In the genomic region with DNA sequence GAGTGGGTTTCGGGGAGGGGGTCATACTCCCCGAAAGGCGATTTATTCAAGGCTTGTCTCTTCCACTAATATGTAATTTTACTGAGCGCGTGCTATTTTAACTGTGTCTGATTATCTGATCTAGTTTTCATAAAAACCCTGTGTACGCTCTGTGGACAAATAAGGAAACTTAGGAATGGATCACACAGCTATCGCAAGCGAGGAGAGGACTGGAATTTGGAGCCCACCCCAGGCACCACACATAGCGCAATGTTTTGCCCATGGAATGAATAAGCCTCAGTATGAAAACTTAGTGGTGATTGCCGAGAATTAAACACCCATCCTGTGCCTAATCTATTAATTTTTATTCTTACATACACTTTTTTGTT, we compare ENCODE assay signal across 8 cellular contexts. TPM values are rescaled to one million over a fixed set of nuclear protein-coding genes. Genes with fewer than 3 reads are reported as not detected.
DNase-seq lines count a peak whose midpoint lies in the region; ATAC-seq and TF ChIP-seq lines count a peak whose summit lies in the region.

No MANE protein-coding gene starts in this region.

- no peak overlapping the region for H3K27ac ChIP-seq in H9 (ENCODE audit: insufficient read length, low read depth, low read length)

- no CpG with 5 or more reads among the region's 10 CpGs for WGBS in H9 (ENCODE audit: extremely low coverage, insufficient read length, low lambda C conversion rate)

- H2AK5ac ChIP-seq in H9 (ENCODE audit: insufficient read length, low read length): no peak overlapping the region

- H3K4me2 ChIP-seq in H9 (ENCODE audit: insufficient read depth, insufficient read length, low read length): peak overlapping the region; percentile 98

- no peaks in the 10 kb centered on the region for H3K4me1 ChIP-seq in H9 (ENCODE audit: insufficient read depth, low read length)

- peaks cover 30 to 40% (median 38%) of the 10 kb centered on the region in 3 experiments for H3K36me3 Mint-ChIP-seq in H9 (ENCODE audit: insufficient read depth in 1 of 3, low read depth in 3 of 3)
- H3K36me3 Mint-ChIP-seq in glutamatergic neuron (ENCODE audit: unreplicated experiment): no peaks in the 10 kb centered on the region

- H2BK20ac ChIP-seq in H9 (ENCODE audit: low read depth, low read length, poor library complexity, severe bottlenecking): no peak overlapping the region

- peak overlapping the region; percentile 90 to 96 for H3K4me3 Mint-ChIP-seq in H9
- peak overlapping the region; percentile 95 for H3K4me3 Mint-ChIP-seq in glutamatergic neuron (ENCODE audit: unreplicated experiment)

- H3K4me1 Mint-ChIP-seq in H9 (peaks cover 25 to 28% of the 10 kb centered on the region in 2 experiments), glutamatergic neuron (ENCODE audit: low read depth, unreplicated experiment) (peaks cover 13% of the 10 kb centered on the region)

- H2BK12ac ChIP-seq in H9 (ENCODE audit: insufficient read length, low read depth, low read length): no peak overlapping the region

- H3K27ac Mint-ChIP-seq in H9 (peak overlapping the region in 2 of 3 experiments; percentile 7 to 92; a peak in 3 of 7 replicates), glutamatergic neuron (ENCODE audit: unreplicated experiment) (peak overlapping the region; percentile 59)

- H3K9me3 Mint-ChIP-seq in H9: no peaks in the 10 kb centered on the region; a peak in 1 of 5 replicates
- H3K9me3 Mint-ChIP-seq in glutamatergic neuron (ENCODE audit: unreplicated experiment): peaks cover 10% of the 10 kb centered on the region

- no peak overlapping the region for H3K56ac ChIP-seq in H9 (ENCODE audit: insufficient read length, low read depth, low read length)

- no peak overlapping the region for H3K18ac ChIP-seq in H9 (ENCODE audit: insufficient read length, low read depth, low read length)

- H2BK120ac ChIP-seq in H9 (ENCODE audit: low read depth, low read length, poor library complexity, severe bottlenecking): no peak overlapping the region

- TF ChIP-seq CTCF in H9 (conservative IDR thresholded peaks at IDR 0.05) (no peak), WI38 (IDR thresholded peaks at IDR 0.05; ENCODE audit: low read depth, low read length) (no peak), glutamatergic neuron (IDR thresholded peaks at IDR 0.05; ENCODE audit: partially characterized antibody, unreplicated experiment) (no peak), retinal pigment epithelial cell (conservative IDR thresholded peaks at IDR 0.05; ENCODE audit: low read depth, low read length) (no peak)

- no peak overlapping the region for H4K5ac ChIP-seq in H9 (ENCODE audit: insufficient read length, low read depth, low read length)

- DNase-seq in AG20443 (ENCODE audit: low spot score): peak; percentile 47
- DNase-seq in H9: no peak
- DNase-seq in glutamatergic neuron: no peak
- no peak for DNase-seq in retinal pigment epithelial cell (ENCODE audit: low read depth)
- DNase-seq in NCI-H1048 (lab: John Stamatoyannopoulos, UW): no peak
- no peak for DNase-seq in NOMO-1 treated with DMSO at 0.1 percent for 48 hours (lab: John Stamatoyannopoulos, UW; ENCODE audit: unreplicated experiment)

- H3K23me2 ChIP-seq in H9 (ENCODE audit: insufficient read length, low read depth, low read length, poor library complexity, severe bottlenecking): peaks cover 17% of the 10 kb centered on the region

- no peaks in the 10 kb centered on the region for H3K9me3 ChIP-seq in H9 (ENCODE audit: control insufficient read depth, low read depth, low read length)

- H3K4me3 ChIP-seq in WI38 (ENCODE audit: low read depth, low read length) (peak overlapping the region; percentile 96), retinal pigment epithelial cell (ENCODE audit: low read length) (peak overlapping the region; percentile 98)

- no peak overlapping the region for H4K8ac ChIP-seq in H9 (replicated peaks; ENCODE audit: insufficient read length, low read depth, low read length)

- H2BK5ac ChIP-seq in H9 (ENCODE audit: insufficient read length, low read length): no peak overlapping the region

- H3K9ac ChIP-seq in H9 (ENCODE audit: extremely low read depth, insufficient read length, low read length): peak overlapping the region; percentile 32

- H2AFZ ChIP-seq in H9 (ENCODE audit: low read length): no peak overlapping the region

- H3K79me1 ChIP-seq in H9 (ENCODE audit: insufficient read depth, low read depth, low read length, poor library complexity, severe bottlenecking): no peaks in the 10 kb centered on the region

- H2BK15ac ChIP-seq in H9 (ENCODE audit: low read depth, low read length): no peak overlapping the region

- H3K14ac ChIP-seq in H9 (ENCODE audit: insufficient read depth, low read length): no peak overlapping the region

- ATAC-seq in GM19351 (IDR thresholded peaks at IDR 0.05; ENCODE audit: unreplicated experiment): no peak

- H3K27me3 ChIP-seq in H9 (ENCODE audit: insufficient read depth, low read length): no peaks in the 10 kb centered on the region

- peaks cover 16% of the 10 kb centered on the region; the same call in 1 of the 2 replicates for H3K79me2 ChIP-seq in H9 (ENCODE audit: insufficient read depth, low read length)

- H3K4ac ChIP-seq in H9 (ENCODE audit: low read depth, low read length): no peak overlapping the region

- H3K27me3 Mint-ChIP-seq in H9 (ENCODE audit: low read depth) (0 out of 2 replicates have a peak, but pooled peaks cover 3% of the 10 kb centered on the region), glutamatergic neuron (ENCODE audit: unreplicated experiment) (peaks cover 2% of the 10 kb centered on the region)

- H4K20me1 ChIP-seq in H9 (ENCODE audit: control insufficient read depth, insufficient read depth, insufficient read length): no peaks in the 10 kb centered on the region

- H3T11ph ChIP-seq in H9 (ENCODE audit: low read length): no peak overlapping the region

- no peak overlapping the region for H3K23ac ChIP-seq in H9 (ENCODE audit: insufficient read length, low read depth, low read length)

- no peak overlapping the region for H4K91ac ChIP-seq in H9 (ENCODE audit: insufficient read length, low read depth, low read length)

RNA-seq across cellular contexts. Expression of a gene that starts 9.8 kb away (rescaled TPM):
- total RNA-seq in H9 (2021) (13.2 and 15.6 TPM in 2 replicates), glutamatergic neuron (ENCODE audit: unreplicated experiment) (0.69 TPM)

RNA-seq across cellular contexts. Expression of a gene that starts 29.3 kb away (rescaled TPM):
- total RNA-seq in H9 (2021): 42.2 and 45.0 TPM in 2 replicates
- total RNA-seq in glutamatergic neuron (ENCODE audit: unreplicated experiment): 39.8 TPM
